In genomic region chr2:37854676-37855282, GRCh38 we compare ENCODE assay signal across 12 cellular contexts.
DNase-seq lines count a peak whose midpoint lies in the region; TF ChIP-seq lines count a peak whose summit lies in the region.
"Had no signal": no experiment of that assay in that cellular context is flagged by ENCODE, and none has a peak within 500 bp of the region (broad histone marks: within the 10 kb centered on the region; RNA-seq: fewer than 3 reads in every experiment).

No MANE protein-coding gene starts in this region.

- H3K9me3 ChIP-seq in esophagus (ENCODE audit: control insufficient read depth in 2 of 2, insufficient read depth in 1 of 2, low read depth in 1 of 2, low read length in 1 of 2) = peaks cover 0 to 8% of the 10 kb centered on the region in 2 donors
- no peaks in the 10 kb centered on the region for H3K9me3 ChIP-seq in prostate gland
- no peaks in the 10 kb centered on the region for H3K9me3 ChIP-seq in transverse colon

- in situ Hi-C loops in transverse colon (cut with MboI; ENCODE audit: low pct_ligation_motif_present in 1 of 4, low pct_unique_long_range_greater_than_20kb in 1 of 4, low sequenced_read_pairs in 3 of 4) = no loop called here

- H3K4me1 ChIP-seq in esophagus (ENCODE audit: control insufficient read depth in 2 of 2, insufficient read depth in 2 of 2, low read length in 1 of 2) (peaks cover 0 to 8% of the 10 kb centered on the region in 2 donors), prostate gland (replicated peaks) (no peaks in the 10 kb centered on the region), transverse colon (peaks cover 3 to 30% (median 17%) of the 10 kb centered on the region in 4 donors)

- TF ChIP-seq EP300 in transverse colon (IDR thresholded peaks at IDR 0.05; ENCODE audit: low read depth) = no peak

- no peaks in the 10 kb centered on the region for H3K27me3 ChIP-seq in esophagus (ENCODE audit: control insufficient read depth in 1 of 2, insufficient read depth in 2 of 2, low read length in 2 of 2)
- H3K27me3 ChIP-seq in prostate gland (replicated peaks; ENCODE audit: insufficient read depth) = no peaks in the 10 kb centered on the region
- no peaks in the 10 kb centered on the region for H3K27me3 ChIP-seq in transverse colon

- no peak overlapping the region for H3K4me3 ChIP-seq in esophagus (ENCODE audit: low read depth in 1 of 2, low read length in 2 of 2)
- no peak overlapping the region for H3K4me3 ChIP-seq in prostate gland
- no peak overlapping the region for H3K4me3 ChIP-seq in transverse colon

- 80 to 83% methylated on average over 7 of the region's 7 CpGs for WGBS in esophagus, 2 donors
- WGBS in prostate gland = 86% methylated on average over 7 of the region's 7 CpGs
- 93 to 100% methylated on average over 2 to 7 of the region's 7 CpGs for WGBS in transverse colon (ENCODE audit: low coverage in 1 of 2), 2 donors

- DNase-seq in NCI-H146 treated with DMSO at 0.1 percent for 48 hours (lab: John Stamatoyannopoulos, UW; ENCODE audit: unreplicated experiment) (peak; percentile 46), prostate gland (ENCODE audit: low spot score) (no peak), transverse colon (no peak), NCI-H2029 treated with DMSO at 0.1 percent for 48 hours (lab: John Stamatoyannopoulos, UW) (no peak)
- no peak for DNase-seq in effector CD4-positive, alpha-beta T cell
- no peak for DNase-seq in activated CD8-positive, alpha-beta memory T cell treated with anti-CD3 and anti-CD28 coated beads for 24 hours
- DNase-seq: central memory CD4-positive, alpha-beta T cell; effector memory CD4-positive, alpha-beta T cell; NCI-H1694 treated with DMSO at 0.1 percent for 48 hours; NCI-H510A; SIG-M5 had no signal

- TF ChIP-seq POLR2A in prostate gland (IDR thresholded peaks at IDR 0.05) (no peak), transverse colon (IDR thresholded peaks at IDR 0.05) (no peak)

- TF ChIP-seq CTCF in prostate gland (IDR thresholded peaks at IDR 0.05) (no peak), transverse colon (IDR thresholded peaks at IDR 0.05) (no peak)

- H3K36me3 ChIP-seq in esophagus (ENCODE audit: control insufficient read depth in 2 of 2, insufficient read depth in 2 of 2, low read length in 1 of 2) (no peaks in the 10 kb centered on the region), prostate gland (no peaks in the 10 kb centered on the region), transverse colon (no peaks in the 10 kb centered on the region)

- intact Hi-C loops in prostate gland (cut with DNase I) = no loop called here
- intact Hi-C loops in transverse colon (cut with DNase I; ENCODE audit: low total_unique reads) = no loop called here

- H3K27ac ChIP-seq in esophagus (ENCODE audit: low read depth in 2 of 2, low read length in 1 of 2) (peak overlapping the region; percentile 35 to 73), prostate gland (peak overlapping the region; percentile 25 to 69), transverse colon (peak overlapping the region; percentile 72 to 80 (median 73))
